In the genomic region with DNA sequence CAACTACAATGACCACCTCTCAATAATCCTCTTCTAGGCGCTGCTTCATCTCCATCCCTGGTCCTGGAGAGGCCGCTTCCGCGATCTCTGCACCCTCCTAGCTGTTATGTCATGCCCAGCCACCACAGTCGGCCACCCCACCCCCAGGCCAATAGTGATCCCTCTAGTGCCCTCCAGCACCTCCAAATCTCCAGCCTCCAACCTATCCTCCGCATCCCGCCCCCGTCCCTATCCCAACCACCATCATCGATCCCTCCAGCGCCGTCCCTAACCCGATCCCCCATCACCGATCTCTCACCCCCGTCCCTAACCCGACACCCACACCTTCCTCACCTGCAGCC, we compare ENCODE assay signal across 8 cellular contexts. TPM values are rescaled to one million over a fixed set of nuclear protein-coding genes. Genes with fewer than 3 reads are reported as not detected.
DNase-seq lines count a peak whose midpoint lies in the region; ATAC-seq and TF ChIP-seq lines count a peak whose summit lies in the region.

No MANE protein-coding gene starts in this region.

- H2BK12ac ChIP-seq in neuronal stem cell (ENCODE audit: low read length) = no peak overlapping the region

- peaks cover 3% of the 10 kb centered on the region for H3K79me1 ChIP-seq in neuronal stem cell (ENCODE audit: low read depth, low read length)

- H3K23ac ChIP-seq in neuronal stem cell (ENCODE audit: low read depth, low read length, poor library complexity) = no peak overlapping the region

- H3K18ac ChIP-seq in neuronal stem cell (ENCODE audit: low read length) = no peak overlapping the region

- TF ChIP-seq CTCF in WERI-Rb-1 (IDR thresholded peaks at IDR 0.05; ENCODE audit: low read depth, low read length) (no peak), fibroblast of pulmonary artery (IDR thresholded peaks at IDR 0.05; ENCODE audit: low read length, missing control alignments) (no peak)

- H3K4me3 ChIP-seq in WERI-Rb-1 (ENCODE audit: low read depth, low read length) = peak overlapping the region; percentile 52
- H3K4me3 ChIP-seq in fibroblast of pulmonary artery (replicated peaks; ENCODE audit: low read depth, low read length) = peak overlapping the region; percentile 81
- peak overlapping the region; percentile 94 to 97 for H3K4me3 ChIP-seq in neuronal stem cell (ENCODE audit: low read length in 2 of 2)

- H3K9ac ChIP-seq in neuronal stem cell (ENCODE audit: low read depth, low read length, poor library complexity) = peak overlapping the region; percentile 94

- no peak overlapping the region for H3K4ac ChIP-seq in neuronal stem cell (ENCODE audit: low read length)

- H2BK15ac ChIP-seq in neuronal stem cell (ENCODE audit: low read length) = no peak overlapping the region

- H2AFZ ChIP-seq in neuronal stem cell (ENCODE audit: low read length) = peak overlapping the region; percentile 63

- H3K4me1 ChIP-seq in neuronal stem cell (ENCODE audit: control insufficient read depth in 2 of 2, insufficient read depth in 1 of 2, low read depth in 1 of 2, low read length in 2 of 2) = no peaks in the 10 kb centered on the region

- no peak overlapping the region for H2BK120ac ChIP-seq in neuronal stem cell (ENCODE audit: low read depth, low read length)

- no CpG with 5 or more reads among the region's 15 CpGs for WGBS in neuronal stem cell (ENCODE audit: extremely low coverage in 2 of 2, insufficient read length in 2 of 2, insufficient replicate concordance in 1 of 2), 2 donors

- H3K27ac ChIP-seq in WERI-Rb-1 (no peak overlapping the region), neuronal stem cell (replicated peaks; ENCODE audit: low read length) (no peak overlapping the region)

- H2AK5ac ChIP-seq in neuronal stem cell (ENCODE audit: low read depth, low read length) = no peak overlapping the region

- H4K91ac ChIP-seq in neuronal stem cell (ENCODE audit: low read depth, low read length, poor library complexity) = no peak overlapping the region

- H3K9me3 ChIP-seq in WERI-Rb-1 (ENCODE audit: severe bottlenecking) (no peaks in the 10 kb centered on the region), neuronal stem cell (replicated peaks in 1 of 2; ENCODE audit: control insufficient read depth in 2 of 2, insufficient read depth in 1 of 2, low read depth in 1 of 2, low read length in 2 of 2) (no peaks in the 10 kb centered on the region)

- H3K27me3 ChIP-seq in WERI-Rb-1 (ENCODE audit: insufficient read depth, low read depth, severe bottlenecking) (peaks cover 20% of the 10 kb centered on the region), neuronal stem cell (ENCODE audit: control insufficient read depth in 3 of 3, insufficient read depth in 3 of 3, low read depth in 1 of 3, low read length in 3 of 3) (no peaks in the 10 kb centered on the region)

- no peak overlapping the region for H2BK5ac ChIP-seq in neuronal stem cell (ENCODE audit: low read length)

- DNase-seq in ELF-1 (ENCODE audit: low read depth, low spot score) (peak; percentile 36), WERI-Rb-1 (peak; percentile 13), fibroblast of pulmonary artery (ENCODE audit: low read depth) (no peak), neuronal stem cell (ENCODE audit: low spot score) (no peak), dedifferentiated amniotic fluid mesenchymal stem cell (ENCODE audit: extremely low spot score) (no peak)

- ATAC-seq in HG02943 (IDR thresholded peaks at IDR 0.05; ENCODE audit: low read depth, unreplicated experiment) = peak; percentile 17
- ATAC-seq in GM18520 (IDR thresholded peaks at IDR 0.05; ENCODE audit: unreplicated experiment) = no peak
- ATAC-seq in HG02763 (IDR thresholded peaks at IDR 0.05; ENCODE audit: unreplicated experiment) = no peak

- H4K8ac ChIP-seq in neuronal stem cell (ENCODE audit: low read depth, low read length) = no peak overlapping the region

- no peak overlapping the region for H3K14ac ChIP-seq in neuronal stem cell (ENCODE audit: low read length)

- H3K36me3 ChIP-seq in WERI-Rb-1 (no peaks in the 10 kb centered on the region), neuronal stem cell (replicated peaks in 1 of 2; ENCODE audit: control insufficient read depth in 2 of 2, insufficient read depth in 2 of 2, low read length in 2 of 2) (peaks cover 2 to 13% of the 10 kb centered on the region in 2 donors)

- H3K4me2 ChIP-seq in neuronal stem cell (ENCODE audit: insufficient read depth, low read length, poor library complexity, severe bottlenecking) = peak overlapping the region; percentile 57

RNA-seq across cellular contexts. Expression of a gene that starts 0.9 kb away (rescaled TPM):
- polyA plus RNA-seq in neuronal stem cell (2013, experiment 1 of 2) = 8.6 TPM
- polyA plus RNA-seq in neuronal stem cell (2013, experiment 2 of 2) = 8.8 TPM

RNA-seq across cellular contexts. Expression of a gene that starts 31.0 kb away (rescaled TPM):
- 48.5 TPM for polyA plus RNA-seq in neuronal stem cell (2013, experiment 1 of 2)
- 48.8 TPM for polyA plus RNA-seq in neuronal stem cell (2013, experiment 2 of 2)

RNA-seq across cellular contexts. Expression of a gene that starts 40.2 kb away (rescaled TPM):
- 17.5 TPM for polyA plus RNA-seq in neuronal stem cell (2013, experiment 1 of 2)
- 17.4 TPM for polyA plus RNA-seq in neuronal stem cell (2013, experiment 2 of 2)

Comparison
In these comparisons a context has a peak if more than half of its experiments do, and no peak if none do; other contexts are left out.
1. DNase-seq: peak in ELF-1 (single experiment) and WERI-Rb-1 (single experiment); none in fibroblast of pulmonary artery (single experiment), neuronal stem cell (single experiment) and dedifferentiated amniotic fluid mesenchymal stem cell (single experiment).
2. Peak in every context shown above with its lines, with median percentiles within 50 percentile points of each other: H3K4me3 ChIP-seq.